4 cellular contexts compared by ENCODE assay signal in the genomic region with DNA sequence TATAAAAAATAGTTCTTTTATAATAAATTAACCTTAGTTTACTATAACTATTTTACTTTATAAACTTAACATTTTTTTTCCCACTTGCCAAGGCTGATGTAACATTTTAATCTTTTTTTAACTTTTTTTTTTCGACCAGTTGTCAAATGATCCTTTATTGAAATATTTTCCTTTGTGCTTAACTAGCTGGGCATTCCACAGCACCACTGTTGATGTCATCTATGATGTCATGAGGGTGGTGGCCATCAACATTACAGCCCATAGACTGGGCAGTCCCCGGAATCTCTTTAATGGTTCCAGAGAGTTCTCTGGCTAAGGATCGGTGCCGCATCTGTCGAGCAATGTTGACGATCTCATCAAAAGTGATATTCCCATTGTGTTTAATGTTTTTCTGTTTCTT. TPM values are rescaled to one million over a fixed set of nuclear protein-coding genes. Genes with fewer than 3 reads are reported as not detected.
DNase-seq lines count a peak whose midpoint lies in the region; ATAC-seq, FAIRE-seq and TF ChIP-seq lines count a peak whose summit lies in the region.
"Not testable (repeated sequence)": the region's sequence is repeated elsewhere in the genome, so short reads cannot be mapped to it uniquely, and the experiment has no call there.

No MANE protein-coding gene starts in this region.

- H3K27ac ChIP-seq in HEK293 (ENCODE audit: extremely low read depth, low read depth, low read length); HepG2 (ENCODE audit: extremely low read length, insufficient read depth, low read length): not testable (repeated sequence)

- in situ Hi-C loops in HepG2 (cut with HindIII; ENCODE audit: extremely low pct_ligation_motif_present, low pct_unique_long_range_greater_than_20kb), result loop anchor here (25.0 kb wide), 1 partner anchor 113 kb away; the partner anchor contains the start of genes B3GALT4, PFDN6, RGL2 and WDR46

- H3K27me3 ChIP-seq in HepG2 (ENCODE audit: control insufficient read depth in 1 of 2, insufficient read depth in 2 of 2, low read length in 2 of 2), result not testable (repeated sequence)

- H3K4me3 Mint-ChIP-seq in WTC11; activated naive CD8-positive, alpha-beta T cell treated with anti-CD3 and anti-CD28 coated beads for 36 hours: not testable (repeated sequence)

- not testable (repeated sequence) for TF ChIP-seq EP300 in HepG2 (IDR thresholded peaks at IDR 0.05; ENCODE audit: low read depth in 2 of 2, low read length in 2 of 2); HepG2 (CRISPR knock-in tag; IDR thresholded peaks at IDR 0.05; ENCODE audit: borderline replicate concordance)

- not testable (repeated sequence) for H2AFZ ChIP-seq in HepG2 (ENCODE audit: low read length)

- CTCF ChIA-PET in HEK293 (lab: Yijun Ruan, JAX), result interaction anchor here (1.9 kb wide), 1 partner anchor 9 kb away, joined by 12 read pairs; no protein-coding TSS in a partner anchor
- CTCF ChIA-PET in WTC11 (lab: Charles Lee); HepG2 (lab: Yijun Ruan, JAX; ENCODE audit: low intra/inter-chr PET ratio, low total read pairs): not testable (repeated sequence)

- H3K27me3 Mint-ChIP-seq in WTC11 (ENCODE audit: low read depth); activated naive CD8-positive, alpha-beta T cell treated with anti-CD3 and anti-CD28 coated beads for 36 hours: not testable (repeated sequence)

- DNase-seq in WTC11 (ENCODE audit: low spot score); activated naive CD8-positive, alpha-beta T cell treated with anti-CD3 and anti-CD28 coated beads for 36 hours; HepG2 (ENCODE audit: low spot score): not testable (repeated sequence)

- H3K36me3 ChIP-seq in HEK293 (ENCODE audit: control insufficient read depth in 2 of 2, insufficient read depth in 1 of 2, low read length in 2 of 2), result peaks cover 51 to 76% of the 10 kb centered on the region in 2 experiments
- peaks cover 27 to 60% of the 10 kb centered on the region in 2 experiments for H3K36me3 ChIP-seq in HepG2 (replicated peaks in 1 of 2; ENCODE audit: control insufficient read depth in 1 of 2, insufficient read depth in 2 of 2, low read length in 2 of 2)

- H3K79me2 ChIP-seq in HepG2 (ENCODE audit: insufficient read depth, low read length), result peaks cover 29% of the 10 kb centered on the region

- FAIRE-seq in HepG2 (lab: Jason Lieb, UNC), result not testable (repeated sequence)

- H3K4me1 ChIP-seq in HEK293 (ENCODE audit: control insufficient read depth, insufficient read depth, low read length), result not testable (repeated sequence)
- H3K4me1 ChIP-seq in HepG2 (ENCODE audit: insufficient read depth, low read length), result peaks cover 14% of the 10 kb centered on the region

- H3K27ac Mint-ChIP-seq in WTC11, result peak overlapping the region; percentile 32; the same call in 1 of the 2 replicates
- peak overlapping the region; percentile 29 for H3K27ac Mint-ChIP-seq in activated naive CD8-positive, alpha-beta T cell treated with anti-CD3 and anti-CD28 coated beads for 36 hours

- H3K4me2 ChIP-seq in HepG2 (ENCODE audit: low read depth, low read length), result not testable (repeated sequence)

- not testable (repeated sequence) for ATAC-seq in WTC11, HepG2

- not testable (repeated sequence) for TF ChIP-seq RAD21 in HepG2 (CRISPR knock-in tag; IDR thresholded peaks at IDR 0.05)

- TF ChIP-seq CTCF in HEK293 (tag by site-specific recombination; IDR thresholded peaks at IDR 0.05); WTC11 (IDR thresholded peaks at IDR 0.05); HepG2 (CRISPR knock-in tag; IDR thresholded peaks at IDR 0.05): not testable (repeated sequence)

- H4K20me1 ChIP-seq in HepG2 (ENCODE audit: insufficient read depth, low read length), result not testable (repeated sequence)

- not testable (repeated sequence) for TF ChIP-seq POLR2A in HepG2 (IDR thresholded peaks at IDR 0.05; ENCODE audit: insufficient read depth in 1 of 2, low read depth in 2 of 2, low read length in 2 of 2)

- H3K9me3 Mint-ChIP-seq in WTC11; activated naive CD8-positive, alpha-beta T cell treated with anti-CD3 and anti-CD28 coated beads for 36 hours: not testable (repeated sequence)

- not testable (repeated sequence) for H3K4me3 ChIP-seq in HEK293 (ENCODE audit: low read depth, low read length); HepG2 (replicated peaks in 1 of 3; ENCODE audit: insufficient read depth in 1 of 3, low read depth in 2 of 3, low read length in 3 of 3)

- not testable (repeated sequence) for BruUV-seq in HepG2 (replicated peaks; lab: Mats Ljungman, UMichigan)

- POLR2A ChIA-PET in HEK293 (lab: Yijun Ruan, JAX); WTC11 (lab: Charles Lee); HepG2 (lab: Yijun Ruan, JAX): not testable (repeated sequence)

- H3K4me1 Mint-ChIP-seq in WTC11; activated naive CD8-positive, alpha-beta T cell treated with anti-CD3 and anti-CD28 coated beads for 36 hours: not testable (repeated sequence)

- intact Hi-C loops in HepG2 (cut with micrococcal nuclease; ENCODE audit: unreplicated experiment), result not testable (repeated sequence)

- H3K9me3 ChIP-seq in HEK293 (ENCODE audit: control insufficient read depth, insufficient read depth, low read depth, low read length); HepG2 (ENCODE audit: low read length): not testable (repeated sequence)

- H3K36me3 Mint-ChIP-seq in WTC11, result peaks cover 57% of the 10 kb centered on the region
- peaks cover 52% of the 10 kb centered on the region for H3K36me3 Mint-ChIP-seq in activated naive CD8-positive, alpha-beta T cell treated with anti-CD3 and anti-CD28 coated beads for 36 hours

- not testable (repeated sequence) for H3K9ac ChIP-seq in HepG2 (ENCODE audit: insufficient read depth, low read depth, low read length)

- 99% methylated on average over 6 of the region's 6 CpGs for WGBS in HepG2 (ENCODE audit: low lambda C conversion rate)

RNA-seq across cellular contexts. Expression of gene KIFC1, which starts 8.3 kb away (rescaled TPM):
- total RNA-seq in WTC11 (2021) (79.5 to 97.3 TPM (median 83.7 TPM) in 3 replicates), HepG2 (2016; rRNA removed; fragmentation: Illumina TruSeq; extraction: Trizol) (45.5 and 47.6 TPM in 2 replicates)
- 10 to 100 TPM; 74.1 to 76.9 TPM for total RNA-seq in activated naive CD8-positive, alpha-beta T cell treated with anti-CD3 and anti-CD28 coated beads for 36 hours
- 7.7 and 8.2 TPM in 2 replicates for total RNA-seq in HepG2 (2016; cell fraction: cytosol; rRNA removed; fragmentation: Illumina TruSeq; extraction: Trizol; ENCODE audit: low read depth)
- total RNA-seq in HepG2 (2016; cell fraction: insoluble cytoplasmic fraction; rRNA removed; fragmentation: Illumina TruSeq; extraction: Trizol), result 43.2 and 48.8 TPM in 2 replicates
- total RNA-seq in HepG2 (2016; cell fraction: membrane; rRNA removed; fragmentation: Illumina TruSeq; extraction: Trizol), result 18.6 and 22.9 TPM in 2 replicates
- total RNA-seq in HepG2 (2016; cell fraction: nucleus; rRNA removed; fragmentation: Illumina TruSeq; extraction: Trizol), result 40.9 and 44.4 TPM in 2 replicates
- 20.4 and 25.0 TPM in 2 replicates for polyA plus RNA-seq in HepG2 (2011; rRNA removed)
- polyA plus RNA-seq in HepG2 (2011; cell fraction: cytosol; rRNA removed), result 12.6 and 23.6 TPM in 2 replicates
- 42.5 and 71.9 TPM in 2 replicates for polyA plus RNA-seq in HepG2 (2011; cell fraction: nucleus; rRNA removed)
- 13.7 and 21.2 TPM in 2 replicates for polyA plus RNA-seq in HepG2 (2012)
- 3.3 and 3.9 TPM in 2 replicates for polyA plus RNA-seq in HepG2 (2016; cell fraction: cytosol; fragmentation: Illumina TruSeq; extraction: Trizol; ENCODE audit: low read depth)
- 50.9 and 58.4 TPM in 2 replicates for polyA plus RNA-seq in HepG2 (2016; cell fraction: insoluble cytoplasmic fraction; fragmentation: Illumina TruSeq; extraction: Trizol; ENCODE audit: low read depth)
- polyA plus RNA-seq in HepG2 (2016; cell fraction: membrane; fragmentation: Illumina TruSeq; extraction: Trizol; ENCODE audit: low read depth), result 6.2 and 7.1 TPM in 2 replicates
- polyA plus RNA-seq in HepG2 (2016; cell fraction: nucleus; fragmentation: Illumina TruSeq; extraction: Trizol; ENCODE audit: insufficient read depth, low read depth), result 83.2 and 93.0 TPM in 2 replicates
- polyA minus RNA-seq in HepG2 (2011; rRNA and poly(A)+ RNA removed; ENCODE audit: low replicate concordance), result 36.0 and 106 TPM in 2 replicates
- 8.9 and 14.8 TPM in 2 replicates for polyA minus RNA-seq in HepG2 (2011; cell fraction: cytosol; rRNA and poly(A)+ RNA removed)
- polyA minus RNA-seq in HepG2 (2011; cell fraction: nucleus; rRNA and poly(A)+ RNA removed), result 35.4 and 47.3 TPM in 2 replicates

RNA-seq across cellular contexts. Expression of gene PHF1, which starts 10.9 kb away (rescaled TPM):
- total RNA-seq in WTC11 (2021) (60.0 to 63.6 TPM (median 60.2 TPM) in 3 replicates), HepG2 (2016; rRNA removed; fragmentation: Illumina TruSeq; extraction: Trizol) (14.3 and 25.4 TPM in 2 replicates)
- total RNA-seq in activated naive CD8-positive, alpha-beta T cell treated with anti-CD3 and anti-CD28 coated beads for 36 hours, result 10 to 100 TPM; 23.5 to 26.0 TPM
- 8.6 and 10.0 TPM in 2 replicates for total RNA-seq in HepG2 (2016; cell fraction: cytosol; rRNA removed; fragmentation: Illumina TruSeq; extraction: Trizol; ENCODE audit: low read depth)
- 13.8 and 26.7 TPM in 2 replicates for total RNA-seq in HepG2 (2016; cell fraction: insoluble cytoplasmic fraction; rRNA removed; fragmentation: Illumina TruSeq; extraction: Trizol)
- 20.1 and 20.5 TPM in 2 replicates for total RNA-seq in HepG2 (2016; cell fraction: membrane; rRNA removed; fragmentation: Illumina TruSeq; extraction: Trizol)
- 25.9 and 27.3 TPM in 2 replicates for total RNA-seq in HepG2 (2016; cell fraction: nucleus; rRNA removed; fragmentation: Illumina TruSeq; extraction: Trizol)
- 61.9 and 77.2 TPM in 2 replicates for polyA plus RNA-seq in HepG2 (2011; rRNA removed)
- 41.5 and 45.3 TPM in 2 replicates for polyA plus RNA-seq in HepG2 (2011; cell fraction: cytosol; rRNA removed)
- polyA plus RNA-seq in HepG2 (2011; cell fraction: nucleus; rRNA removed), result 358 and 376 TPM in 2 replicates
- 45.7 and 67.9 TPM in 2 replicates for polyA plus RNA-seq in HepG2 (2012)
- 16.9 and 19.4 TPM in 2 replicates for polyA plus RNA-seq in HepG2 (2016; cell fraction: cytosol; fragmentation: Illumina TruSeq; extraction: Trizol; ENCODE audit: low read depth)
- 26.3 and 31.9 TPM in 2 replicates for polyA plus RNA-seq in HepG2 (2016; cell fraction: insoluble cytoplasmic fraction; fragmentation: Illumina TruSeq; extraction: Trizol; ENCODE audit: low read depth)
- polyA plus RNA-seq in HepG2 (2016; cell fraction: membrane; fragmentation: Illumina TruSeq; extraction: Trizol; ENCODE audit: low read depth), result 31.4 and 34.9 TPM in 2 replicates
- polyA plus RNA-seq in HepG2 (2016; cell fraction: nucleus; fragmentation: Illumina TruSeq; extraction: Trizol; ENCODE audit: insufficient read depth, low read depth), result 98.6 and 111 TPM in 2 replicates
- polyA minus RNA-seq in HepG2 (2011; rRNA and poly(A)+ RNA removed; ENCODE audit: low replicate concordance), result 22.2 and 35.1 TPM in 2 replicates
- polyA minus RNA-seq in HepG2 (2011; cell fraction: cytosol; rRNA and poly(A)+ RNA removed), result 11.8 and 13.5 TPM in 2 replicates
- polyA minus RNA-seq in HepG2 (2011; cell fraction: nucleus; rRNA and poly(A)+ RNA removed), result 33.0 and 41.3 TPM in 2 replicates

RNA-seq across cellular contexts. Expression of gene CUTA, which starts 18.0 kb away (rescaled TPM):
- total RNA-seq in WTC11 (2021), result 229 to 247 TPM (median 243 TPM) in 3 replicates
- 100 to 1,000 TPM; 125 to 126 TPM for total RNA-seq in activated naive CD8-positive, alpha-beta T cell treated with anti-CD3 and anti-CD28 coated beads for 36 hours
- 106 and 180 TPM in 2 replicates for total RNA-seq in HepG2 (2016; rRNA removed; fragmentation: Illumina TruSeq; extraction: Trizol)
- total RNA-seq in HepG2 (2016; cell fraction: cytosol; rRNA removed; fragmentation: Illumina TruSeq; extraction: Trizol; ENCODE audit: low read depth), result 87.7 and 122 TPM in 2 replicates
- 99.2 and 177 TPM in 2 replicates for total RNA-seq in HepG2 (2016; cell fraction: insoluble cytoplasmic fraction; rRNA removed; fragmentation: Illumina TruSeq; extraction: Trizol)
- total RNA-seq in HepG2 (2016; cell fraction: membrane; rRNA removed; fragmentation: Illumina TruSeq; extraction: Trizol), result 103 and 132 TPM in 2 replicates
- total RNA-seq in HepG2 (2016; cell fraction: nucleus; rRNA removed; fragmentation: Illumina TruSeq; extraction: Trizol), result 108 and 119 TPM in 2 replicates
- polyA plus RNA-seq in HepG2 (2011; rRNA removed), result 169 and 170 TPM in 2 replicates
- polyA plus RNA-seq in HepG2 (2011; cell fraction: cytosol; rRNA removed), result 216 and 233 TPM in 2 replicates
- polyA plus RNA-seq in HepG2 (2011; cell fraction: nucleus; rRNA removed), result 172 and 210 TPM in 2 replicates
- 255 and 283 TPM in 2 replicates for polyA plus RNA-seq in HepG2 (2012)
- polyA plus RNA-seq in HepG2 (2016; cell fraction: cytosol; fragmentation: Illumina TruSeq; extraction: Trizol; ENCODE audit: low read depth), result 146 and 200 TPM in 2 replicates
- polyA plus RNA-seq in HepG2 (2016; cell fraction: insoluble cytoplasmic fraction; fragmentation: Illumina TruSeq; extraction: Trizol; ENCODE audit: low read depth), result 151 and 161 TPM in 2 replicates
- polyA plus RNA-seq in HepG2 (2016; cell fraction: membrane; fragmentation: Illumina TruSeq; extraction: Trizol; ENCODE audit: low read depth), result 164 and 192 TPM in 2 replicates
- polyA plus RNA-seq in HepG2 (2016; cell fraction: nucleus; fragmentation: Illumina TruSeq; extraction: Trizol; ENCODE audit: insufficient read depth, low read depth), result 257 and 280 TPM in 2 replicates
- 123 and 177 TPM in 2 replicates for polyA minus RNA-seq in HepG2 (2011; rRNA and poly(A)+ RNA removed; ENCODE audit: low replicate concordance)
- 58.9 and 70.6 TPM in 2 replicates for polyA minus RNA-seq in HepG2 (2011; cell fraction: cytosol; rRNA and poly(A)+ RNA removed)
- 46.0 and 46.9 TPM in 2 replicates for polyA minus RNA-seq in HepG2 (2011; cell fraction: nucleus; rRNA and poly(A)+ RNA removed)

RNA-seq across cellular contexts. Expression of gene SYNGAP1, which starts 20.0 kb away (rescaled TPM):
- total RNA-seq in WTC11 (2021), result 139 to 172 TPM (median 160 TPM) in 3 replicates
- total RNA-seq in activated naive CD8-positive, alpha-beta T cell treated with anti-CD3 and anti-CD28 coated beads for 36 hours, result 10 to 100 TPM; 26.4 to 29.3 TPM
- 0.41 and 0.75 TPM in 2 replicates for total RNA-seq in HepG2 (2016; rRNA removed; fragmentation: Illumina TruSeq; extraction: Trizol)
- total RNA-seq in HepG2 (2016; cell fraction: cytosol; rRNA removed; fragmentation: Illumina TruSeq; extraction: Trizol; ENCODE audit: low read depth), result 0.09 and 0.10 TPM in 2 replicates
- 0.42 and 0.78 TPM in 2 replicates for total RNA-seq in HepG2 (2016; cell fraction: insoluble cytoplasmic fraction; rRNA removed; fragmentation: Illumina TruSeq; extraction: Trizol)
- 0.14 and 0.15 TPM in 2 replicates for total RNA-seq in HepG2 (2016; cell fraction: membrane; rRNA removed; fragmentation: Illumina TruSeq; extraction: Trizol)
- total RNA-seq in HepG2 (2016; cell fraction: nucleus; rRNA removed; fragmentation: Illumina TruSeq; extraction: Trizol), result 1.1 and 1.4 TPM in 2 replicates
- 1.1 and 1.9 TPM in 2 replicates for polyA plus RNA-seq in HepG2 (2011; rRNA removed)
- 0.32 and 0.33 TPM in 2 replicates for polyA plus RNA-seq in HepG2 (2011; cell fraction: cytosol; rRNA removed)
- polyA plus RNA-seq in HepG2 (2011; cell fraction: nucleus; rRNA removed), result 12.4 and 12.6 TPM in 2 replicates
- 2.7 and 3.4 TPM in 2 replicates for polyA plus RNA-seq in HepG2 (2012)
- 0.07 TPM in 2 replicates for polyA plus RNA-seq in HepG2 (2016; cell fraction: cytosol; fragmentation: Illumina TruSeq; extraction: Trizol; ENCODE audit: low read depth)
- polyA plus RNA-seq in HepG2 (2016; cell fraction: insoluble cytoplasmic fraction; fragmentation: Illumina TruSeq; extraction: Trizol; ENCODE audit: low read depth), result 0.70 and 1.0 TPM in 2 replicates
- polyA plus RNA-seq in HepG2 (2016; cell fraction: membrane; fragmentation: Illumina TruSeq; extraction: Trizol; ENCODE audit: low read depth), result 0.16 and 0.18 TPM in 2 replicates
- 6.2 and 14.4 TPM in 2 replicates for polyA plus RNA-seq in HepG2 (2016; cell fraction: nucleus; fragmentation: Illumina TruSeq; extraction: Trizol; ENCODE audit: insufficient read depth, low read depth)
- polyA minus RNA-seq in HepG2 (2011; rRNA and poly(A)+ RNA removed; ENCODE audit: low replicate concordance), result 0.98 and 2.6 TPM in 2 replicates
- polyA minus RNA-seq in HepG2 (2011; cell fraction: cytosol; rRNA and poly(A)+ RNA removed), result 0.26 and 0.49 TPM in 2 replicates
- polyA minus RNA-seq in HepG2 (2011; cell fraction: nucleus; rRNA and poly(A)+ RNA removed), result 2.2 and 4.4 TPM in 2 replicates

RNA-seq across cellular contexts. Expression of gene ZBTB9, which starts 54.5 kb away (rescaled TPM):
- 19.4 to 21.2 TPM (median 20.8 TPM) in 3 replicates for total RNA-seq in WTC11 (2021)
- 10 to 100 TPM; 11.3 to 11.7 TPM for total RNA-seq in activated naive CD8-positive, alpha-beta T cell treated with anti-CD3 and anti-CD28 coated beads for 36 hours
- 9.2 and 11.5 TPM in 2 replicates for total RNA-seq in HepG2 (2016; rRNA removed; fragmentation: Illumina TruSeq; extraction: Trizol)
- 1.1 and 1.9 TPM in 2 replicates for total RNA-seq in HepG2 (2016; cell fraction: cytosol; rRNA removed; fragmentation: Illumina TruSeq; extraction: Trizol; ENCODE audit: low read depth)
- 10.0 and 10.1 TPM in 2 replicates for total RNA-seq in HepG2 (2016; cell fraction: insoluble cytoplasmic fraction; rRNA removed; fragmentation: Illumina TruSeq; extraction: Trizol)
- total RNA-seq in HepG2 (2016; cell fraction: membrane; rRNA removed; fragmentation: Illumina TruSeq; extraction: Trizol), result 4.7 and 6.0 TPM in 2 replicates
- 6.5 and 6.7 TPM in 2 replicates for total RNA-seq in HepG2 (2016; cell fraction: nucleus; rRNA removed; fragmentation: Illumina TruSeq; extraction: Trizol)
- 5.3 and 7.1 TPM in 2 replicates for polyA plus RNA-seq in HepG2 (2011; rRNA removed)
- 3.8 and 5.0 TPM in 2 replicates for polyA plus RNA-seq in HepG2 (2011; cell fraction: cytosol; rRNA removed)
- 3.6 and 4.8 TPM in 2 replicates for polyA plus RNA-seq in HepG2 (2011; cell fraction: nucleus; rRNA removed)
- polyA plus RNA-seq in HepG2 (2012), result 7.1 and 7.6 TPM in 2 replicates
- polyA plus RNA-seq in HepG2 (2016; cell fraction: cytosol; fragmentation: Illumina TruSeq; extraction: Trizol; ENCODE audit: low read depth), result 0.71 and 0.88 TPM in 2 replicates
- 9.1 and 13.0 TPM in 2 replicates for polyA plus RNA-seq in HepG2 (2016; cell fraction: insoluble cytoplasmic fraction; fragmentation: Illumina TruSeq; extraction: Trizol; ENCODE audit: low read depth)
- 2.4 and 2.5 TPM in 2 replicates for polyA plus RNA-seq in HepG2 (2016; cell fraction: membrane; fragmentation: Illumina TruSeq; extraction: Trizol; ENCODE audit: low read depth)
- polyA plus RNA-seq in HepG2 (2016; cell fraction: nucleus; fragmentation: Illumina TruSeq; extraction: Trizol; ENCODE audit: insufficient read depth, low read depth), result 7.9 and 11.1 TPM in 2 replicates
- polyA minus RNA-seq in HepG2 (2011; rRNA and poly(A)+ RNA removed; ENCODE audit: low replicate concordance), result 12.4 and 17.3 TPM in 2 replicates
- 5.9 and 8.3 TPM in 2 replicates for polyA minus RNA-seq in HepG2 (2011; cell fraction: cytosol; rRNA and poly(A)+ RNA removed)
- polyA minus RNA-seq in HepG2 (2011; cell fraction: nucleus; rRNA and poly(A)+ RNA removed), result 4.5 and 5.7 TPM in 2 replicates
